ENCODE assay signal across 2 cellular contexts in the genomic region with DNA sequence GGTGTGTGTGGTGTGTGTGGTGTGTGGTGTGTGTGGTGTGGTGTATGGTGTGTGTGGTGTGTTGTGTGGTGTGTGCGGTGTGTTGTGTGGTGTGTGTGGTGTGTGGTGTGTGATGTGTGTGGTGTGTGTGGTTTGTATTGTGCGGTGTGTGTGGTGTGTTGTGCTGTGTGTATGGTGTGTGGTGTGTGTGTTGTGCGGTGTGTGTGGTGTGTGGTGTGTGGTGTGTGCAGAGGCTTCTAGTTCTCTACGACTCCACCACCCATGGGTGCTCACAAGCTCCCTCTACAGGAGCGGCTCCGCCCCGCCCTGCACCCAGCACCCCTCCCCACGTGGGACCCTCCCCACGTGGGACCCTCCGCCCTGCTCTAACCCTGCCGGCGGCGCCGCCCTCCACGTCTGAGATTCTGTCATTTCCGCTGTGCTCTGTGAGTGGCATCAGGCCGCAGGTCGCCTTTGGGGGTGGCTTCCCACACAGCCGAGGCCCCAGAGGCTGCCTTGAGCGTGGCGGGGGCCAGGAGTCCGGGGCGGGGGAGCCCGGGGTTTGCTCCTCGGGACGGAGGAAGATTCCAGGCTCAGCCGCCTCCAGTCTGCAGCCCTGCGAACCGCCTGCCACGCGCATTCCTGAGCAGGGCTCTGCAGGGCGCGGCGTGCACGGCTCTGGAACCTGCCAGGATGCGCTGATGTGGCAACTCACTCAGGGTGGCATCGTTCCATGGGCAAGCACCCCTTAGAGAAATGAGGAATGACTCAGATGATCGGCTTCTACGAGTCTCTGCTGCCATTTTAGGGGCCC.
TF ChIP-seq lines count a peak whose summit lies in the region.

No MANE protein-coding gene starts in this region.

TF ChIP-seq in A549, 52 proteins besides CTCF, POLR2A, EP300 and RAD21 (continues in another document):
- TF ChIP-seq CHD2 (IDR thresholded peaks at IDR 0.05; ENCODE audit: low read length, partially characterized antibody): no peak
- TF ChIP-seq HOXB5 (CRISPR knock-in tag; IDR thresholded peaks at IDR 0.05): no peak
- TF ChIP-seq JUN (IDR thresholded peaks at IDR 0.05): peak in 1 of 2 experiments; percentile 52; a peak in 2 of 5 replicates
- TF ChIP-seq SMC3 (IDR thresholded peaks at IDR 0.05): peak; percentile 4; the same call in 2 of the 3 replicates
- TF ChIP-seq, protein P1, sequence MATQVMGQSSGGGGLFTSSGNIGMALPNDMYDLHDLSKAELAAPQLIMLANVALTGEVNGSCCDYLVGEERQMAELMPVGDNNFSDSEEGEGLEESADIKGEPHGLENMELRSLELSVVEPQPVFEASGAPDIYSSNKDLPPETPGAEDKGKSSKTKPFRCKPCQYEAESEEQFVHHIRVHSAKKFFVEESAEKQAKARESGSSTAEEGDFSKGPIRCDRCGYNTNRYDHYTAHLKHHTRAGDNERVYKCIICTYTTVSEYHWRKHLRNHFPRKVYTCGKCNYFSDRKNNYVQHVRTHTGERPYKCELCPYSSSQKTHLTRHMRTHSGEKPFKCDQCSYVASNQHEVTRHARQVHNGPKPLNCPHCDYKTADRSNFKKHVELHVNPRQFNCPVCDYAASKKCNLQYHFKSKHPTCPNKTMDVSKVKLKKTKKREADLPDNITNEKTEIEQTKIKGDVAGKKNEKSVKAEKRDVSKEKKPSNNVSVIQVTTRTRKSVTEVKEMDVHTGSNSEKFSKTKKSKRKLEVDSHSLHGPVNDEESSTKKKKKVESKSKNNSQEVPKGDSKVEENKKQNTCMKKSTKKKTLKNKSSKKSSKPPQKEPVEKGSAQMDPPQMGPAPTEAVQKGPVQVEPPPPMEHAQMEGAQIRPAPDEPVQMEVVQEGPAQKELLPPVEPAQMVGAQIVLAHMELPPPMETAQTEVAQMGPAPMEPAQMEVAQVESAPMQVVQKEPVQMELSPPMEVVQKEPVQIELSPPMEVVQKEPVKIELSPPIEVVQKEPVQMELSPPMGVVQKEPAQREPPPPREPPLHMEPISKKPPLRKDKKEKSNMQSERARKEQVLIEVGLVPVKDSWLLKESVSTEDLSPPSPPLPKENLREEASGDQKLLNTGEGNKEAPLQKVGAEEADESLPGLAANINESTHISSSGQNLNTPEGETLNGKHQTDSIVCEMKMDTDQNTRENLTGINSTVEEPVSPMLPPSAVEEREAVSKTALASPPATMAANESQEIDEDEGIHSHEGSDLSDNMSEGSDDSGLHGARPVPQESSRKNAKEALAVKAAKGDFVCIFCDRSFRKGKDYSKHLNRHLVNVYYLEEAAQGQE (IDR thresholded peaks at IDR 0.05): no peak
- TF ChIP-seq, protein P2, sequence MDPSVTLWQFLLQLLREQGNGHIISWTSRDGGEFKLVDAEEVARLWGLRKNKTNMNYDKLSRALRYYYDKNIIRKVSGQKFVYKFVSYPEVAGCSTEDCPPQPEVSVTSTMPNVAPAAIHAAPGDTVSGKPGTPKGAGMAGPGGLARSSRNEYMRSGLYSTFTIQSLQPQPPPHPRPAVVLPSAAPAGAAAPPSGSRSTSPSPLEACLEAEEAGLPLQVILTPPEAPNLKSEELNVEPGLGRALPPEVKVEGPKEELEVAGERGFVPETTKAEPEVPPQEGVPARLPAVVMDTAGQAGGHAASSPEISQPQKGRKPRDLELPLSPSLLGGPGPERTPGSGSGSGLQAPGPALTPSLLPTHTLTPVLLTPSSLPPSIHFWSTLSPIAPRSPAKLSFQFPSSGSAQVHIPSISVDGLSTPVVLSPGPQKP (IDR thresholded peaks at IDR 0.05; ENCODE audit: low read depth, low read length): no peak
- TF ChIP-seq, protein P3, sequence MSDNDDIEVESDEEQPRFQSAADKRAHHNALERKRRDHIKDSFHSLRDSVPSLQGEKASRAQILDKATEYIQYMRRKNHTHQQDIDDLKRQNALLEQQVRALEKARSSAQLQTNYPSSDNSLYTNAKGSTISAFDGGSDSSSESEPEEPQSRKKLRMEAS (IDR thresholded peaks at IDR 0.05): peak; percentile 93
- TF ChIP-seq GATA3 (IDR thresholded peaks at IDR 0.05; ENCODE audit: borderline replicate concordance): no peak
- TF ChIP-seq, protein P4, sequence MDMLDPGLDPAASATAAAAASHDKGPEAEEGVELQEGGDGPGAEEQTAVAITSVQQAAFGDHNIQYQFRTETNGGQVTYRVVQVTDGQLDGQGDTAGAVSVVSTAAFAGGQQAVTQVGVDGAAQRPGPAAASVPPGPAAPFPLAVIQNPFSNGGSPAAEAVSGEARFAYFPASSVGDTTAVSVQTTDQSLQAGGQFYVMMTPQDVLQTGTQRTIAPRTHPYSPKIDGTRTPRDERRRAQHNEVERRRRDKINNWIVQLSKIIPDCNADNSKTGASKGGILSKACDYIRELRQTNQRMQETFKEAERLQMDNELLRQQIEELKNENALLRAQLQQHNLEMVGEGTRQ (IDR thresholded peaks at IDR 0.05): peak; percentile 96
- no peak for TF ChIP-seq FOSL2 (IDR thresholded peaks at IDR 0.05)
- TF ChIP-seq FOSL2 (CRISPR knock-in tag; IDR thresholded peaks at IDR 0.05): peak; percentile 66
- no peak for TF ChIP-seq NR3C1 (IDR thresholded peaks at IDR 0.05)
- no peak for TF ChIP-seq ESRRA (IDR thresholded peaks at IDR 0.05; ENCODE audit: borderline replicate concordance, low read length)
- no peak for TF ChIP-seq EHF (CRISPR knock-in tag; IDR thresholded peaks at IDR 0.05)
- TF ChIP-seq, protein P5, sequence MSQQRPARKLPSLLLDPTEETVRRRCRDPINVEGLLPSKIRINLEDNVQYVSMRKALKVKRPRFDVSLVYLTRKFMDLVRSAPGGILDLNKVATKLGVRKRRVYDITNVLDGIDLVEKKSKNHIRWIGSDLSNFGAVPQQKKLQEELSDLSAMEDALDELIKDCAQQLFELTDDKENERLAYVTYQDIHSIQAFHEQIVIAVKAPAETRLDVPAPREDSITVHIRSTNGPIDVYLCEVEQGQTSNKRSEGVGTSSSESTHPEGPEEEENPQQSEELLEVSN (IDR thresholded peaks at IDR 0.05; ENCODE audit: borderline replicate concordance, low read depth): peak; percentile 80
- TF ChIP-seq MAFK (IDR thresholded peaks at IDR 0.05; ENCODE audit: partially characterized antibody): peak; percentile 71
- 0 out of 2 replicates have a peak, but pooled peaks have one; percentile 23 for TF ChIP-seq MAZ (IDR thresholded peaks at IDR 0.05; ENCODE audit: borderline replicate concordance, low read depth, low read length)
- no peak for TF ChIP-seq KDM1A (IDR thresholded peaks at IDR 0.05; ENCODE audit: low read depth)
- TF ChIP-seq MYC (IDR thresholded peaks at IDR 0.05; ENCODE audit: borderline replicate concordance, low read length): peak; percentile 95
- peak; percentile 9; the same call in 1 of the 2 replicates for TF ChIP-seq HOXB13 (CRISPR knock-in tag; IDR thresholded peaks at IDR 0.05; ENCODE audit: low read depth)
- no peak for TF ChIP-seq SREBF2 (IDR thresholded peaks at IDR 0.05)
- no peak for TF ChIP-seq RFX5 (IDR thresholded peaks at IDR 0.05)
- 0 out of 2 replicates have a peak, but pooled peaks have one; percentile 3 for TF ChIP-seq BHLHE40 (IDR thresholded peaks at IDR 0.05; ENCODE audit: low read depth, low read length)
- TF ChIP-seq, protein P6, sequence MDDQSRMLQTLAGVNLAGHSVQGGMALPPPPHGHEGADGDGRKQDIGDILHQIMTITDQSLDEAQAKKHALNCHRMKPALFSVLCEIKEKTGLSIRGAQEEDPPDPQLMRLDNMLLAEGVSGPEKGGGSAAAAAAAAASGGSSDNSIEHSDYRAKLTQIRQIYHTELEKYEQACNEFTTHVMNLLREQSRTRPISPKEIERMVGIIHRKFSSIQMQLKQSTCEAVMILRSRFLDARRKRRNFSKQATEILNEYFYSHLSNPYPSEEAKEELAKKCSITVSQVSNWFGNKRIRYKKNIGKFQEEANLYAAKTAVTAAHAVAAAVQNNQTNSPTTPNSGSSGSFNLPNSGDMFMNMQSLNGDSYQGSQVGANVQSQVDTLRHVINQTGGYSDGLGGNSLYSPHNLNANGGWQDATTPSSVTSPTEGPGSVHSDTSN (IDR thresholded peaks at IDR 0.05): no peak
- TF ChIP-seq TFCP2L1 (CRISPR knock-in tag; IDR thresholded peaks at IDR 0.05): 0 out of 2 replicates have a peak, but pooled peaks have one; percentile 18

TF ChIP-seq in IMR-90, 13 proteins besides CTCF, POLR2A, EP300 and RAD21:
- no peak for TF ChIP-seq FOS (IDR thresholded peaks at IDR 0.05; ENCODE audit: low read depth, low read length)
- no peak for TF ChIP-seq BHLHE40 (IDR thresholded peaks at IDR 0.05; ENCODE audit: low read depth, low read length)
